ENCODE assay signal across 36 cellular contexts in the genomic region with DNA sequence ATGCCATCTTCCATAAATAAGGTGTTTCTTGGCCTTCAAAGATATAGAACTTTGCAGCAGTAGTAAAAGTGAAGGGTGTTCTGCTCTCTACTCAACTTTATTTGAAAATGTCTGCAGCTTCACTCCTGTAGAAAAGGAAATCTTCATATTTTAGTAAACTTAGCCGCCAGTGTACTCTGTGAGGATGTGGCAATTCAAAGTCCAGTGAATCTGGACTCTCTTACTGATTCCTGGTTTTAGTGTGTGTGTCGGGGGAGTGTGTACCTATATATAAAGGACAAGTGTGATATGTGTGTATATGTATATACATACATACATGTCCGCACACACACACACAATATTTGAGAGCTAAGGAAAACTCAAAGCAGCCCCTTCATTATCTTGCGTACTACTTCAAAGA.
"Had no signal": no experiment of that assay in that cellular context is flagged by ENCODE, and none has a peak within 500 bp of the region (broad histone marks: within the 10 kb centered on the region; RNA-seq: fewer than 3 reads in every experiment).

No MANE protein-coding gene starts in this region.

- H3K9me3 ChIP-seq: ascending aorta had no signal

- DNase-seq: activated B cell treated with CpG ODN at 0.5 μM for 24 hours; activated CD4-positive, alpha-beta memory T cell treated with anti-CD3 and anti-CD28 coated beads, Interleukin-2, amount 10 ng/mL, durations not matched to agents 7 days and 5 days; activated CD4-positive, alpha-beta T cell treated with anti-CD3 and anti-CD28 coated beads for 36 hours; activated CD4-positive, alpha-beta T cell treated with anti-CD3 and anti-CD28 coated beads for 48 hours; activated CD4-positive, alpha-beta T cell treated with anti-CD3 and anti-CD28 coated beads, Interleukin-2, amount 10 ng/mL, durations not matched to agents 7 days and 5 days; activated CD4-positive, alpha-beta T cell treated with anti-CD3 and anti-CD28 coated beads, Interleukin-2, amount 50 U/mL, for 48 hours; activated CD4-positive, CD25-positive, alpha-beta regulatory T cell treated with anti-CD3 and anti-CD28 coated beads, Interleukin-2, amount 50 U/mL, for 72 hours; activated CD8-positive, alpha-beta memory T cell treated with anti-CD3 and anti-CD28 coated beads for 24 hours; activated CD8-positive, alpha-beta memory T cell treated with anti-CD3 and anti-CD28 coated beads, Interleukin-2, amount 10 ng/mL, durations not matched to agents 7 days and 5 days; activated CD8-positive, alpha-beta memory T cell treated with anti-CD3 and anti-CD28 coated beads, Interleukin-2, amount 50 U/mL, for 48 hours; activated CD8-positive, alpha-beta T cell treated with anti-CD3 and anti-CD28 coated beads, Interleukin-2, amount 10 ng/mL, durations not matched to agents 7 days and 5 days; activated effector memory CD4-positive, alpha-beta T cell treated with anti-CD3 and anti-CD28 coated beads, Interleukin-2, amount 50 U/mL, for 16 hours; activated gamma-delta T cell treated with Interleukin-2 at 50 U/mL for 16 hours; activated naive CD4-positive, alpha-beta T cell; activated naive CD4-positive, alpha-beta T cell treated with anti-CD3 and anti-CD28 coated beads for 36 hours; activated naive CD4-positive, alpha-beta T cell treated with anti-CD3 and anti-CD28 coated beads, Interleukin-2, amount 50 U/mL, for 16 hours; activated naive CD8-positive, alpha-beta T cell treated with anti-CD3 and anti-CD28 coated beads, Interleukin-2, amount 10 ng/mL, durations not matched to agents 7 days and 5 days; activated naive CD8-positive, alpha-beta T cell treated with anti-CD3 and anti-CD28 coated beads, Interleukin-2, amount 50 U/mL, for 24 hours; activated T-cell treated with anti-CD3 and anti-CD28 coated beads, Interleukin-2, amount 50 U/mL, for 24 hours; activated T-cell treated with anti-CD3 and anti-CD28 coated beads, Interleukin-2, amount 50 U/mL, for 48 hours; amygdala; anterior cingulate cortex; caudate nucleus; SW 1271; T-helper 1 cell; T-helper 2 cell; T-helper 9 cell had no signal

- H3K4me3 Mint-ChIP-seq: activated B cell treated with CpG ODN at 0.5 μM for 24 hours; activated CD4-positive, alpha-beta memory T cell treated with anti-CD3 and anti-CD28 coated beads, Interleukin-2, amount 10 ng/mL, durations not matched to agents 7 days and 5 days; activated CD4-positive, alpha-beta T cell treated with anti-CD3 and anti-CD28 coated beads for 36 hours; activated CD4-positive, alpha-beta T cell treated with anti-CD3 and anti-CD28 coated beads, Interleukin-2, amount 10 ng/mL, durations not matched to agents 7 days and 5 days; activated CD8-positive, alpha-beta memory T cell treated with anti-CD3 and anti-CD28 coated beads, Interleukin-2, amount 10 ng/mL, durations not matched to agents 7 days and 5 days; activated CD8-positive, alpha-beta T cell treated with anti-CD3 and anti-CD28 coated beads, Interleukin-2, amount 10 ng/mL, durations not matched to agents 7 days and 5 days; activated naive CD4-positive, alpha-beta T cell treated with anti-CD3 and anti-CD28 coated beads for 36 hours; activated naive CD8-positive, alpha-beta T cell; activated naive CD8-positive, alpha-beta T cell treated with anti-CD3 and anti-CD28 coated beads, Interleukin-2, amount 10 ng/mL, durations not matched to agents 7 days and 5 days; activated naive CD8-positive, alpha-beta T cell treated with anti-CD3 and anti-CD28 coated beads, Interleukin-2, amount 50 U/mL, for 24 hours; activated T-cell treated with anti-CD3 and anti-CD28 coated beads, Interleukin-2, amount 50 U/mL, for 24 hours; brain; central memory CD8-positive, alpha-beta T cell; T-helper 1 cell treated with Interleukin-12 subunit alpha and Interleukin-12 subunit beta and Interleukin-4 antibody, amounts not matched to agents 30 μg/mL and 1 μg/mL, for 36 hours; T-helper 2 cell treated with Interferon-gamma antibody and Interleukin-4, amounts not matched to agents 5 μg/mL and 100 μg/mL, for 36 hours had no signal

- H3K27ac ChIP-seq: ascending aorta, cardiac muscle cell, VCaP had no signal

- H3K36me3 Mint-ChIP-seq: activated CD8-positive, alpha-beta memory T cell treated with anti-CD3 and anti-CD28 coated beads, Interleukin-2, amount 10 ng/mL, durations not matched to agents 7 days and 5 days had no signal

- H3K4me1 Mint-ChIP-seq: activated B cell treated with CpG ODN at 0.5 μM for 24 hours; activated CD4-positive, alpha-beta memory T cell treated with anti-CD3 and anti-CD28 coated beads, Interleukin-2, amount 10 ng/mL, durations not matched to agents 7 days and 5 days; activated CD4-positive, alpha-beta T cell treated with anti-CD3 and anti-CD28 coated beads for 36 hours; activated CD4-positive, alpha-beta T cell treated with anti-CD3 and anti-CD28 coated beads, Interleukin-2, amount 10 ng/mL, durations not matched to agents 7 days and 5 days; activated CD8-positive, alpha-beta memory T cell treated with anti-CD3 and anti-CD28 coated beads, Interleukin-2, amount 10 ng/mL, durations not matched to agents 7 days and 5 days; activated naive CD8-positive, alpha-beta T cell treated with anti-CD3 and anti-CD28 coated beads, Interleukin-2, amount 10 ng/mL, durations not matched to agents 7 days and 5 days; activated naive CD8-positive, alpha-beta T cell treated with anti-CD3 and anti-CD28 coated beads, Interleukin-2, amount 50 U/mL, for 24 hours; central memory CD8-positive, alpha-beta T cell had no signal

- H3K4me3 ChIP-seq: ascending aorta, cardiac muscle cell had no signal

- ATAC-seq: activated CD4-positive, alpha-beta T cell treated with anti-CD3 and anti-CD28 coated beads for 36 hours; activated CD8-positive, alpha-beta memory T cell treated with anti-CD3 and anti-CD28 coated beads, Interleukin-2, amount 10 ng/mL, durations not matched to agents 7 days and 5 days; activated CD8-positive, alpha-beta T cell treated with anti-CD3 and anti-CD28 coated beads, Interleukin-2, amount 10 ng/mL, durations not matched to agents 7 days and 5 days; activated naive CD8-positive, alpha-beta T cell treated with anti-CD3 and anti-CD28 coated beads, Interleukin-2, amount 50 U/mL, for 24 hours had no signal

- H3K4me1 ChIP-seq: ascending aorta had no signal

- H3K27ac Mint-ChIP-seq: activated B cell treated with CpG ODN at 0.5 μM for 24 hours; activated CD4-positive, alpha-beta memory T cell treated with anti-CD3 and anti-CD28 coated beads, Interleukin-2, amount 10 ng/mL, durations not matched to agents 7 days and 5 days; activated CD4-positive, alpha-beta T cell treated with anti-CD3 and anti-CD28 coated beads for 36 hours; activated CD4-positive, alpha-beta T cell treated with anti-CD3 and anti-CD28 coated beads, Interleukin-2, amount 10 ng/mL, durations not matched to agents 7 days and 5 days; activated CD8-positive, alpha-beta memory T cell treated with anti-CD3 and anti-CD28 coated beads, Interleukin-2, amount 10 ng/mL, durations not matched to agents 7 days and 5 days; activated CD8-positive, alpha-beta T cell treated with anti-CD3 and anti-CD28 coated beads, Interleukin-2, amount 10 ng/mL, durations not matched to agents 7 days and 5 days; activated naive CD4-positive, alpha-beta T cell treated with anti-CD3 and anti-CD28 coated beads for 36 hours; activated naive CD8-positive, alpha-beta T cell; activated naive CD8-positive, alpha-beta T cell treated with anti-CD3 and anti-CD28 coated beads, Interleukin-2, amount 10 ng/mL, durations not matched to agents 7 days and 5 days; activated naive CD8-positive, alpha-beta T cell treated with anti-CD3 and anti-CD28 coated beads, Interleukin-2, amount 50 U/mL, for 24 hours; activated T-cell treated with anti-CD3 and anti-CD28 coated beads, Interleukin-2, amount 50 U/mL, for 24 hours; T-helper 1 cell treated with Interleukin-12 subunit alpha and Interleukin-12 subunit beta and Interleukin-4 antibody, amounts not matched to agents 30 μg/mL and 1 μg/mL, for 36 hours; T-helper 2 cell treated with Interferon-gamma antibody and Interleukin-4, amounts not matched to agents 5 μg/mL and 100 μg/mL, for 36 hours had no signal

- H3K9me3 Mint-ChIP-seq: activated B cell treated with CpG ODN at 0.5 μM for 24 hours; activated CD4-positive, alpha-beta memory T cell treated with anti-CD3 and anti-CD28 coated beads, Interleukin-2, amount 10 ng/mL, durations not matched to agents 7 days and 5 days; activated CD4-positive, alpha-beta T cell treated with anti-CD3 and anti-CD28 coated beads, Interleukin-2, amount 10 ng/mL, durations not matched to agents 7 days and 5 days; activated naive CD4-positive, alpha-beta T cell treated with anti-CD3 and anti-CD28 coated beads for 36 hours; activated naive CD8-positive, alpha-beta T cell treated with anti-CD3 and anti-CD28 coated beads, Interleukin-2, amount 10 ng/mL, durations not matched to agents 7 days and 5 days; activated naive CD8-positive, alpha-beta T cell treated with anti-CD3 and anti-CD28 coated beads, Interleukin-2, amount 50 U/mL, for 24 hours; activated T-cell treated with anti-CD3 and anti-CD28 coated beads, Interleukin-2, amount 50 U/mL, for 24 hours; brain; central memory CD8-positive, alpha-beta T cell; T-helper 1 cell treated with Interleukin-12 subunit alpha and Interleukin-12 subunit beta and Interleukin-4 antibody, amounts not matched to agents 30 μg/mL and 1 μg/mL, for 36 hours; T-helper 2 cell treated with Interferon-gamma antibody and Interleukin-4, amounts not matched to agents 5 μg/mL and 100 μg/mL, for 36 hours had no signal

- FAIRE-seq: TTC549 had no signal

- H3K27me3 Mint-ChIP-seq: activated B cell treated with CpG ODN at 0.5 μM for 24 hours; activated CD4-positive, alpha-beta memory T cell treated with anti-CD3 and anti-CD28 coated beads, Interleukin-2, amount 10 ng/mL, durations not matched to agents 7 days and 5 days; activated CD4-positive, alpha-beta T cell treated with anti-CD3 and anti-CD28 coated beads for 36 hours; activated CD4-positive, alpha-beta T cell treated with anti-CD3 and anti-CD28 coated beads, Interleukin-2, amount 10 ng/mL, durations not matched to agents 7 days and 5 days; activated CD8-positive, alpha-beta memory T cell treated with anti-CD3 and anti-CD28 coated beads, Interleukin-2, amount 10 ng/mL, durations not matched to agents 7 days and 5 days; activated naive CD8-positive, alpha-beta T cell; activated naive CD8-positive, alpha-beta T cell treated with anti-CD3 and anti-CD28 coated beads, Interleukin-2, amount 10 ng/mL, durations not matched to agents 7 days and 5 days; activated naive CD8-positive, alpha-beta T cell treated with anti-CD3 and anti-CD28 coated beads, Interleukin-2, amount 50 U/mL, for 24 hours; activated T-cell treated with anti-CD3 and anti-CD28 coated beads, Interleukin-2, amount 50 U/mL, for 24 hours; brain; central memory CD8-positive, alpha-beta T cell had no signal
